Comparison of ENCODE assay signal across 1 cellular context in the genomic region with DNA sequence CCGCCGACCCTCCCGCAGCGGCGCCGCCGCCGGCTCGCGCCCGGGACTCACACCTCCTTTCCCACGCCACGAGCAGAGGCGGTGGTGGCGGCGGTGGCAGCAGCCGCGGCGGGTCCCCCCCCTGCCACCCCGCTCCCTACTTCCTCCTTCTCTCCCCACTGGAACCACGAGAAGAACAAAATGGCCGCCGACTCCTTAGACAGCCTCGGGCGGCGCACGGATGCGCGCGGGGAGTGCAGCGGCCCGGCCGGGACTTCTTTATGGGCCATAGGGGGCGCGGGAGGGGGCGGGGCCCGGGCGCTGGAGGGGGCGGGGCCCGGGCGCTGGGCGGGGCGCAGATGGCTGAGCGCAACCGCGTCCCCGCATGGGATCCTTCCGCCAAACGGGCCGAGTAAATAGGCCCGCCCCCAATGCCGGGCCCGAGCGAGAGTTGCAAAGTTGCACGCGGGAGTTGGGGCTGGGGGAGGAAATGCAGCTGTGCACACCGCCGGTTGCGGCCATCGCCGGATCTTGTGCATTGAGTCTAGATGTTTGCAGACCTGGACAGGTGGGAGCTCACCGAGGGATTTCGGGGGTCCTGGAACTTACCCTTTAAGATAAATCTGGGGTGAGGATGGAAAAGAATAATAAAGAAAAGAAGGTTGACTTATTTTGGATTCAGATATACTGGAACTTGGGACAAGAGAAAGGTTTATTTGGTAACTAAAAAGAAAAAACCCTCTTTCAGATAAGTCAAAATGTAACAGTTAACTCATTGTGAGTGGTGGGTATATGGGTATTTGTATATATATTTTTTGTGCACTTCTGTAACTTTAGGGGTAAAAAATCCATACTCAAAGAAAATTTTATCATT.
TF ChIP-seq lines count a peak whose summit lies in the region.

PPP1CC (minus strand) TSS at position 174 of the 853 bp plus-strand sequence. CDS start 184 bp downstream, outside the sequence.

TF ChIP-seq in K562, 482 proteins besides CTCF, POLR2A, EP300 and RAD21 (continued from another document and continues in another):
- no peak for TF ChIP-seq ARID3A (IDR thresholded peaks at IDR 0.05; ENCODE audit: borderline replicate concordance, low read depth, low read length)
- no peak for TF ChIP-seq EHMT2 (IDR thresholded peaks at IDR 0.05)
- no peak for TF ChIP-seq PHB2 (IDR thresholded peaks at IDR 0.05; ENCODE audit: low read depth)
- TF ChIP-seq HEY1 (CRISPR knock-in tag; IDR thresholded peaks at IDR 0.05; ENCODE audit: borderline replicate concordance), result no peak
- TF ChIP-seq, protein P1, sequence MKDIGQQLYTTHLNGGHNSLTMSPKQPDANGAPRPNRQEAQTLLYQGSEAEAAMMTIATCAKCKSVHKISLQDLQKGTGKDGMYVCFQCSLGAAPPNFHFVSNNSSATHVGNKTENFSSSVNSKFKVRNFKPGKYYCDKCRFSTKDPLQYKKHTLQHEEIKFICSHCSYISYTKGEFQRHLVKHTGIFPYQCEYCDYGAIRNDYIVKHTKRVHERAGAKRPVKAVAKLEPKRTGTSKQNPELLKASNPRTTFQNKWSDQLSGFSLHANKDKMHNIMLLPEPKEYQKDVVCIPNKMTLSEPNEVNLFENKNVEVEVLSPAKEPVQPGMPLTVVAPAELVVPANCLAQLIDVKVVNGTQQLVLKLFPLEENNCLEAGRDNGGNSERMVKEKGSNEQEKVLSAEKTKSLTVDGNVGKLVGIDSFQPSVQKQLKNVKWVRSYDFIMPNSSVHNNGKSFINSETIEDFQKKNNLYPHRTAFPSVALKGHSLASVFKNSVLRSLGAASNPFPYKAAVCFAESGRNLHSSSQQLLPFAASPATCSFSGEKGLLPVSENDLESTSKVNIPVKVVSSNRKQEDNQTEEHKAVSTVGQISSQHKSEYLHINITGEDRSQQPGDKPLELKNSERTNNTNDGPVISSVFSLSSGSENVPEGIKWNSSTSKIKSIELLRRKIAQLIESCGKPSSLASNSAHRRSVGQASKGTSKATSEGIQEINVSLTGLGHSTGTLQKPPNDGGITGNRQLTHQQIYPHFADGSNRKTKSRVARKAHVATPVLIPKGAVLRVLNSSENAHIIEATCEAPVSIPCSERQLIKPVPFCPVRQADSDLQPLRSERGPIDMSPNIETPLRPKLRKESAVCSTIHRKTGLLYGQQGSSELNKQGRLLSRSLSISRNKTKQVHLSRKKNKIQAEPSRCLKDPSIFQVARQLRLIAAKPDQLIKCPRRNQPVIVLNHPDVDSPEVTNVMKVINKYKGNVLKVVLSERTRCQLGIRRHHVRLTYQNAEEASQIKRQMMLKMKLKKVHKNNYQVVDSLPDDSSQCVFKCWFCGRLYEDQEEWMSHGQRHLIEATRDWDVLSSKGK (CRISPR knock-in tag; IDR thresholded peaks at IDR 0.05), result no peak
- TF ChIP-seq GTF2A2 (tag; IDR thresholded peaks at IDR 0.05), result 0 out of 2 replicates have a peak, but pooled peaks have one; percentile 28
- TF ChIP-seq ZBTB7A (IDR thresholded peaks at IDR 0.05; ENCODE audit: borderline replicate concordance, control insufficient read depth, low read depth, low read length), result no peak; the same call in none of the 2 replicates
- TF ChIP-seq ZNF282 (CRISPR knock-in tag; IDR thresholded peaks at IDR 0.05), result no peak
- TF ChIP-seq NUFIP1 (IDR thresholded peaks at IDR 0.05; ENCODE audit: partially characterized antibody), result no peak
- TF ChIP-seq ZNF740 (CRISPR knock-in tag; IDR thresholded peaks at IDR 0.05), result peak; percentile 84
- peak in 1 of 2 experiments; percentile 77; a peak in 2 of 4 replicates for TF ChIP-seq ZNF740 (tag; IDR thresholded peaks at IDR 0.05)
- TF ChIP-seq KLF6 (CRISPR knock-in tag; IDR thresholded peaks at IDR 0.05; ENCODE audit: borderline replicate concordance), result no peak
- TF ChIP-seq, protein P2, sequence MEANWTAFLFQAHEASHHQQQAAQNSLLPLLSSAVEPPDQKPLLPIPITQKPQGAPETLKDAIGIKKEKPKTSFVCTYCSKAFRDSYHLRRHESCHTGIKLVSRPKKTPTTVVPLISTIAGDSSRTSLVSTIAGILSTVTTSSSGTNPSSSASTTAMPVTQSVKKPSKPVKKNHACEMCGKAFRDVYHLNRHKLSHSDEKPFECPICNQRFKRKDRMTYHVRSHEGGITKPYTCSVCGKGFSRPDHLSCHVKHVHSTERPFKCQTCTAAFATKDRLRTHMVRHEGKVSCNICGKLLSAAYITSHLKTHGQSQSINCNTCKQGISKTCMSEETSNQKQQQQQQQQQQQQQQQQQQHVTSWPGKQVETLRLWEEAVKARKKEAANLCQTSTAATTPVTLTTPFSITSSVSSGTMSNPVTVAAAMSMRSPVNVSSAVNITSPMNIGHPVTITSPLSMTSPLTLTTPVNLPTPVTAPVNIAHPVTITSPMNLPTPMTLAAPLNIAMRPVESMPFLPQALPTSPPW (CRISPR knock-in tag; IDR thresholded peaks at IDR 0.05), result peak; percentile 97
- TF ChIP-seq TFAP4 (CRISPR knock-in tag; IDR thresholded peaks at IDR 0.05; ENCODE audit: borderline replicate concordance), result peak; percentile 77
- no peak for TF ChIP-seq MED1 (CRISPR knock-in tag; IDR thresholded peaks at IDR 0.05; ENCODE audit: borderline replicate concordance)
- TF ChIP-seq NR2C2 (CRISPR knock-in tag; IDR thresholded peaks at IDR 0.05), result no peak
- TF ChIP-seq NR2C2 (tag; IDR thresholded peaks at IDR 0.05), result no peak
- TF ChIP-seq, protein P3, sequence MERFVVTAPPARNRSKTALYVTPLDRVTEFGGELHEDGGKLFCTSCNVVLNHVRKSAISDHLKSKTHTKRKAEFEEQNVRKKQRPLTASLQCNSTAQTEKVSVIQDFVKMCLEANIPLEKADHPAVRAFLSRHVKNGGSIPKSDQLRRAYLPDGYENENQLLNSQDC (CRISPR knock-in tag; IDR thresholded peaks at IDR 0.05), result 0 out of 2 replicates have a peak, but pooled peaks have one; percentile 55
- TF ChIP-seq BCL6 (CRISPR knock-in tag; IDR thresholded peaks at IDR 0.05), result no peak
- TF ChIP-seq, protein P4, sequence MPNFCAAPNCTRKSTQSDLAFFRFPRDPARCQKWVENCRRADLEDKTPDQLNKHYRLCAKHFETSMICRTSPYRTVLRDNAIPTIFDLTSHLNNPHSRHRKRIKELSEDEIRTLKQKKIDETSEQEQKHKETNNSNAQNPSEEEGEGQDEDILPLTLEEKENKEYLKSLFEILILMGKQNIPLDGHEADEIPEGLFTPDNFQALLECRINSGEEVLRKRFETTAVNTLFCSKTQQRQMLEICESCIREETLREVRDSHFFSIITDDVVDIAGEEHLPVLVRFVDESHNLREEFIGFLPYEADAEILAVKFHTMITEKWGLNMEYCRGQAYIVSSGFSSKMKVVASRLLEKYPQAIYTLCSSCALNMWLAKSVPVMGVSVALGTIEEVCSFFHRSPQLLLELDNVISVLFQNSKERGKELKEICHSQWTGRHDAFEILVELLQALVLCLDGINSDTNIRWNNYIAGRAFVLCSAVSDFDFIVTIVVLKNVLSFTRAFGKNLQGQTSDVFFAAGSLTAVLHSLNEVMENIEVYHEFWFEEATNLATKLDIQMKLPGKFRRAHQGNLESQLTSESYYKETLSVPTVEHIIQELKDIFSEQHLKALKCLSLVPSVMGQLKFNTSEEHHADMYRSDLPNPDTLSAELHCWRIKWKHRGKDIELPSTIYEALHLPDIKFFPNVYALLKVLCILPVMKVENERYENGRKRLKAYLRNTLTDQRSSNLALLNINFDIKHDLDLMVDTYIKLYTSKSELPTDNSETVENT (CRISPR knock-in tag; IDR thresholded peaks at IDR 0.05), result peak; percentile 76
- peak; percentile 52 for TF ChIP-seq FIP1L1 (IDR thresholded peaks at IDR 0.05; ENCODE audit: low read depth, low read length, poor library complexity, severe bottlenecking)
- no peak for TF ChIP-seq MYNN (IDR thresholded peaks at IDR 0.05)
- TF ChIP-seq MYNN (CRISPR knock-in tag; IDR thresholded peaks at IDR 0.05), result no peak
- no peak for TF ChIP-seq SRF (CRISPR knock-in tag; IDR thresholded peaks at IDR 0.05)
- no peak for TF ChIP-seq PHTF2 (CRISPR knock-in tag; IDR thresholded peaks at IDR 0.05)
- TF ChIP-seq ZNF23 (CRISPR knock-in tag; IDR thresholded peaks at IDR 0.05), result no peak
- TF ChIP-seq MXI1 (IDR thresholded peaks at IDR 0.05; ENCODE audit: low read depth, low read length), result no peak
- no peak for TF ChIP-seq ZNF174 (CRISPR knock-in tag; IDR thresholded peaks at IDR 0.05)
- TF ChIP-seq SREBF2 (CRISPR knock-in tag; IDR thresholded peaks at IDR 0.05), result no peak
- TF ChIP-seq ZNF696 (CRISPR knock-in tag; conservative IDR thresholded peaks at IDR 0.05), result no peak
- no peak for TF ChIP-seq MAFF (IDR thresholded peaks at IDR 0.05; ENCODE audit: low read length)
- TF ChIP-seq NCOA1 (IDR thresholded peaks at IDR 0.05; ENCODE audit: low read depth), result no peak
- no peak for TF ChIP-seq SRSF7 (optimal IDR thresholded peaks at IDR 0.05; ENCODE audit: low read depth, low read length)
- TF ChIP-seq, protein P5, sequence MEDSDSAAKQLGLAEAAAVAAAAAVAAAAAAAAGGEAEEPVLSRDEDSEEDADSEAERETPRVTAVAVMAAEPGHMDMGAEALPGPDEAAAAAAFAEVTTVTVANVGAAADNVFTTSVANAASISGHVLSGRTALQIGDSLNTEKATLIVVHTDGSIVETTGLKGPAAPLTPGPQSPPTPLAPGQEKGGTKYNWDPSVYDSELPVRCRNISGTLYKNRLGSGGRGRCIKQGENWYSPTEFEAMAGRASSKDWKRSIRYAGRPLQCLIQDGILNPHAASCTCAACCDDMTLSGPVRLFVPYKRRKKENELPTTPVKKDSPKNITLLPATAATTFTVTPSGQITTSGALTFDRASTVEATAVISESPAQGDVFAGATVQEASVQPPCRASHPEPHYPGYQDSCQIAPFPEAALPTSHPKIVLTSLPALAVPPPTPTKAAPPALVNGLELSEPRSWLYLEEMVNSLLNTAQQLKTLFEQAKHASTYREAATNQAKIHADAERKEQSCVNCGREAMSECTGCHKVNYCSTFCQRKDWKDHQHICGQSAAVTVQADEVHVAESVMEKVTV (CRISPR knock-in tag; IDR thresholded peaks at IDR 0.05), result no peak
- TF ChIP-seq SMAD1 (IDR thresholded peaks at IDR 0.05; ENCODE audit: low read depth, low read length, partially characterized antibody), result no peak
- no peak for TF ChIP-seq MEF2A (IDR thresholded peaks at IDR 0.05; ENCODE audit: control insufficient read depth, low read depth, low read length)
- no peak for TF ChIP-seq HNRNPH1 (optimal IDR thresholded peaks at IDR 0.05; ENCODE audit: low read depth, low read length)
- no peak for TF ChIP-seq ZNF311 (CRISPR knock-in tag; IDR thresholded peaks at IDR 0.05)
- peak; percentile 95 for TF ChIP-seq TBP (optimal IDR thresholded peaks at IDR 0.05; ENCODE audit: low read depth, low read length)
- TF ChIP-seq NFIC (IDR thresholded peaks at IDR 0.05), result peak; percentile 37; the same call in 1 of the 2 replicates
- TF ChIP-seq KLF16 (IDR thresholded peaks at IDR 0.05), result no peak
- no peak for TF ChIP-seq CEBPZ (IDR thresholded peaks at IDR 0.05; ENCODE audit: borderline replicate concordance, low read depth, low read length)
- TF ChIP-seq, protein P6, sequence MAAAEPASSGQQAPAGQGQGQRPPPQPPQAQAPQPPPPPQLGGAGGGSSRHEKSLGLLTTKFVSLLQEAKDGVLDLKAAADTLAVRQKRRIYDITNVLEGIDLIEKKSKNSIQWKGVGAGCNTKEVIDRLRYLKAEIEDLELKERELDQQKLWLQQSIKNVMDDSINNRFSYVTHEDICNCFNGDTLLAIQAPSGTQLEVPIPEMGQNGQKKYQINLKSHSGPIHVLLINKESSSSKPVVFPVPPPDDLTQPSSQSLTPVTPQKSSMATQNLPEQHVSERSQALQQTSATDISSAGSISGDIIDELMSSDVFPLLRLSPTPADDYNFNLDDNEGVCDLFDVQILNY (CRISPR knock-in tag; IDR thresholded peaks at IDR 0.05), result no peak
